24 cellular contexts compared by ENCODE assay signal in the genomic region with DNA sequence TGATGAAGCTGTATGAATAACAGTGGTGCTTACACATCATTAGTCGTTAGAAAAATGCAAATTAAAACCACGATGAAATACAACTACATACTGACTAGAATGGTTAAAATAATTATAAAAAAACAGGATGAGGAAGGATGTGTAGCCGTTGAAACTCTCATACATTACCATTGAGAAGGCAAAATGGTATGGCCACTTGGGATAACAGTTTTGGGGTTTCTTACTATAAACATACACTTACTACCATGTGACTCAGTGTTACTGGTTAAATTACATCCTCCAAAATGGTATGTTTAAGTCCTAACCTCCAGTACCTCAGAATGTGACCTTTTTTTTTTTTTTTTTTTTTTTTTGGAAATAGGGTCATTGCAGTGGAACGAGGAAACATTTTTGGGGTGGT.
"Had no signal": no experiment of that assay in that cellular context is flagged by ENCODE, and none has a peak within 500 bp of the region (broad histone marks: within the 10 kb centered on the region; RNA-seq: fewer than 3 reads in every experiment).

No MANE protein-coding gene starts in this region.

- H3K9me3 Mint-ChIP-seq: mesothelial cell of epicardium, nephron had no signal

- H3K9me3 ChIP-seq: esophagus squamous epithelium, lower lobe of right lung, sigmoid colon, thyroid gland had no signal

- H3K4me1 ChIP-seq: esophagus squamous epithelium, lower lobe of right lung, sigmoid colon, thyroid gland had no signal

- H3K27me3 ChIP-seq: esophagus squamous epithelium, sigmoid colon, thyroid gland had no signal

- DNase-seq: activated CD4-positive, alpha-beta T cell treated with anti-CD3 and anti-CD28 coated beads, Interleukin-2, amount 10 ng/mL, durations not matched to agents 24 days and 14 days; activated CD4-positive, CD25-positive, alpha-beta regulatory T cell; activated CD8-positive, alpha-beta T cell treated with anti-CD3 and anti-CD28 coated beads, Interleukin-2, amount 10 ng/mL, durations not matched to agents 7 days and 5 days; activated effector memory CD4-positive, alpha-beta T cell treated with anti-CD3 and anti-CD28 coated beads, Interleukin-2, amount 50 U/mL, for 16 hours; activated naive CD4-positive, alpha-beta T cell treated with anti-CD3 and anti-CD28 coated beads, Interleukin-2, amount 50 U/mL, for 16 hours; activated T-cell treated with anti-CD3 and anti-CD28 coated beads, Interleukin-2, amount 50 U/mL, for 48 hours; dermis blood vessel endothelial cell; effector memory CD4-positive, alpha-beta T cell; esophagus squamous epithelium; foreskin melanocyte; glutamatergic neuron; hypothalamus; islet precursor cell; left colon; lower lobe of right lung; nucleus accumbens; sigmoid colon; stimulated activated naive CD4-positive, alpha-beta T cell; T-helper 1 cell; T-helper 9 cell; thyroid gland had no signal

- H3K27ac Mint-ChIP-seq: activated CD8-positive, alpha-beta T cell treated with anti-CD3 and anti-CD28 coated beads, Interleukin-2, amount 10 ng/mL, durations not matched to agents 7 days and 5 days; mesothelial cell of epicardium; nephron had no signal

- H3K36me3 ChIP-seq: esophagus squamous epithelium, lower lobe of right lung, sigmoid colon, thyroid gland had no signal

- H3K4me3 Mint-ChIP-seq: activated CD4-positive, alpha-beta T cell treated with anti-CD3 and anti-CD28 coated beads, Interleukin-2, amount 10 ng/mL, durations not matched to agents 24 days and 14 days; activated CD8-positive, alpha-beta T cell treated with anti-CD3 and anti-CD28 coated beads, Interleukin-2, amount 10 ng/mL, durations not matched to agents 7 days and 5 days; mesothelial cell of epicardium; nephron had no signal

- H3K4me3 ChIP-seq: esophagus squamous epithelium, lower lobe of right lung, sigmoid colon, thyroid gland had no signal

- H3K27me3 Mint-ChIP-seq: activated CD4-positive, alpha-beta T cell treated with anti-CD3 and anti-CD28 coated beads, Interleukin-2, amount 10 ng/mL, durations not matched to agents 24 days and 14 days had no signal

- H3K27ac ChIP-seq: esophagus squamous epithelium, lower lobe of right lung, sigmoid colon, thyroid gland had no signal

- H3K36me3 Mint-ChIP-seq: mesothelial cell of epicardium had no signal

- FAIRE-seq: endothelial cell of umbilical vein had no signal
